In the genomic region with DNA sequence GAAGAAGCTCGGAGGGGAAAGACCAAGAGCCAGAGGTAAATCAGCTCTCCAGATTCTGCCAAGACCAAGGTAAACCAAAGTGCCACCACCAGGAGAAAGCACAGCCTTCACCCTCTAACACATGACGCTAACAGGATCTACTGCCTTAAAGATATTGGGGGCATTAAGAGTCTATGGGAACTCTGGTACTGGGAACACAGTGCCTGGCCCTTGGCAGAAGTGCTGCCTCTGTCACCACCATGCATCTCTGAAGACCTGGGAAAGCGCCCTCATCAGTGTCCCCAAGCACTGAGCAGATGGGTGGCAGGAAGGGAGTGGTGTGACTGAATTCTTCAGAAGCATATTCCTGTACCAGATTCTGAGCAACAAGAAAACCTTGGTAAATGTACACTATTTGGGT, we compare ENCODE assay signal across 10 cellular contexts. TPM values are rescaled to one million over a fixed set of nuclear protein-coding genes. Genes with fewer than 3 reads are reported as not detected.
DNase-seq lines count a peak whose midpoint lies in the region; ATAC-seq and TF ChIP-seq lines count a peak whose summit lies in the region.
"Had no signal": no experiment of that assay in that cellular context is flagged by ENCODE, and none has a peak within 500 bp of the region (broad histone marks: within the 10 kb centered on the region; RNA-seq: fewer than 3 reads in every experiment).

No MANE protein-coding gene starts in this region.

- CTCF ChIA-PET in activated CD8-positive, alpha-beta memory T cell treated with anti-CD3 and anti-CD28 coated beads, Interleukin-2, amount 10 ng/mL, durations not matched to agents 7 days and 5 days (lab: Charles Lee): interaction anchor here (1.4 kb wide), 3 partner anchors 9 to 125 kb away, joined by 3 to 4 read pairs (median 3); no protein-coding TSS in a partner anchor

- H3K9me3 ChIP-seq in liver (ENCODE audit: control insufficient read depth in 4 of 4, low read length in 3 of 4): no peaks in the 10 kb centered on the region
- H3K9me3 ChIP-seq in subcutaneous abdominal adipose tissue (ENCODE audit: control insufficient read depth in 5 of 5, low read length in 5 of 5): no peaks in the 10 kb centered on the region

- no peak for TF ChIP-seq CTCF in liver (IDR thresholded peaks at IDR 0.05; ENCODE audit: low read depth, low read length, missing input control)

- WGBS in liver: 56% methylated on average over 3 of the region's 3 CpGs

- no peak for TF ChIP-seq RAD21 in liver (IDR thresholded peaks at IDR 0.05)

- H3K27me3 Mint-ChIP-seq in activated CD8-positive, alpha-beta memory T cell treated with anti-CD3 and anti-CD28 coated beads, Interleukin-2, amount 10 ng/mL, durations not matched to agents 7 days and 5 days: peaks cover under 1% of the 10 kb centered on the region

- no peaks in the 10 kb centered on the region for H3K9me3 Mint-ChIP-seq in activated CD8-positive, alpha-beta memory T cell treated with anti-CD3 and anti-CD28 coated beads, Interleukin-2, amount 10 ng/mL, durations not matched to agents 7 days and 5 days (ENCODE audit: low read depth)

- H3K27ac ChIP-seq in angular gyrus (ENCODE audit: low read depth, low read length): peak overlapping the region; percentile 91
- peak overlapping the region; percentile 91 for H3K27ac ChIP-seq in liver (ENCODE audit: low read depth in 1 of 2, low read length in 2 of 2)
- H3K27ac ChIP-seq in subcutaneous abdominal adipose tissue (ENCODE audit: low read depth, low read length): peak overlapping the region; percentile 90

- DNase-seq in activated CD8-positive, alpha-beta memory T cell treated with anti-CD3 and anti-CD28 coated beads, Interleukin-2, amount 10 ng/mL, durations not matched to agents 7 days and 5 days: no peak
- no peak for DNase-seq in activated CD8-positive, alpha-beta memory T cell treated with anti-CD3 and anti-CD28 coated beads for 24 hours
- no peak for DNase-seq in NCI-H1417 (lab: John Stamatoyannopoulos, UW)
- DNase-seq: SHP77 had no signal

- H3K36me3 ChIP-seq in liver (ENCODE audit: control insufficient read depth in 4 of 4, insufficient read depth in 3 of 4, low read depth in 1 of 4, low read length in 3 of 4): peaks cover 3 to 11% (median 7%) of the 10 kb centered on the region in 4 donors
- peaks cover 0 to 20% (median 12%) of the 10 kb centered on the region in 5 donors for H3K36me3 ChIP-seq in subcutaneous abdominal adipose tissue (ENCODE audit: control insufficient read depth in 5 of 5, insufficient read depth in 5 of 5, low read length in 5 of 5)

- H3K4me3 Mint-ChIP-seq in activated CD8-positive, alpha-beta memory T cell treated with anti-CD3 and anti-CD28 coated beads, Interleukin-2, amount 10 ng/mL, durations not matched to agents 7 days and 5 days: peak overlapping the region; percentile 89

- H3K9ac ChIP-seq in liver (ENCODE audit: low read depth in 1 of 2, low read length in 2 of 2) (peak overlapping the region; percentile 61 to 92), subcutaneous abdominal adipose tissue (ENCODE audit: low read length in 5 of 5) (peak overlapping the region; percentile 7 to 86 (median 76))

- H3K36me3 Mint-ChIP-seq in activated CD8-positive, alpha-beta memory T cell treated with anti-CD3 and anti-CD28 coated beads, Interleukin-2, amount 10 ng/mL, durations not matched to agents 7 days and 5 days: peaks cover 18% of the 10 kb centered on the region

- H3K27me3 ChIP-seq in liver (ENCODE audit: control insufficient read depth in 4 of 4, insufficient read depth in 4 of 4, low read length in 3 of 4): no peaks in the 10 kb centered on the region
- H3K27me3 ChIP-seq in subcutaneous abdominal adipose tissue (ENCODE audit: control insufficient read depth in 5 of 5, insufficient read depth in 4 of 5, low read length in 5 of 5): no peaks in the 10 kb centered on the region

- no peak for ATAC-seq in activated CD8-positive, alpha-beta memory T cell treated with anti-CD3 and anti-CD28 coated beads, Interleukin-2, amount 10 ng/mL, durations not matched to agents 7 days and 5 days
- ATAC-seq in HG03520 (IDR thresholded peaks at IDR 0.05; ENCODE audit: unreplicated experiment) (no peak), HG03095 (IDR thresholded peaks at IDR 0.05; ENCODE audit: unreplicated experiment) (no peak)

- peak overlapping the region; percentile 54 for H3K27ac Mint-ChIP-seq in activated CD8-positive, alpha-beta memory T cell treated with anti-CD3 and anti-CD28 coated beads, Interleukin-2, amount 10 ng/mL, durations not matched to agents 7 days and 5 days

- H3K4me1 Mint-ChIP-seq in activated CD8-positive, alpha-beta memory T cell treated with anti-CD3 and anti-CD28 coated beads, Interleukin-2, amount 10 ng/mL, durations not matched to agents 7 days and 5 days: peaks cover 30% of the 10 kb centered on the region

- H3K4me1 ChIP-seq in liver (ENCODE audit: control insufficient read depth in 4 of 4, insufficient read depth in 4 of 4, low read length in 3 of 4) (peaks cover 4 to 45% (median 34%) of the 10 kb centered on the region in 4 donors), subcutaneous abdominal adipose tissue (ENCODE audit: control insufficient read depth in 5 of 5, insufficient read depth in 5 of 5, low read length in 5 of 5) (peaks cover 4 to 31% (median 18%) of the 10 kb centered on the region in 5 donors)

- H3K4me3 ChIP-seq in liver (ENCODE audit: low read depth in 1 of 3, low read length in 3 of 3): peak overlapping the region; percentile 70 to 95 (median 87)
- H3K4me3 ChIP-seq in subcutaneous abdominal adipose tissue (ENCODE audit: low read depth in 1 of 5, low read length in 5 of 5): peak overlapping the region in 4 of 5 donors; percentile 72 to 90 (median 82)

TF ChIP-seq in liver, 16 proteins besides CTCF, POLR2A, EP300 and RAD21:
- TF ChIP-seq, protein P1, sequence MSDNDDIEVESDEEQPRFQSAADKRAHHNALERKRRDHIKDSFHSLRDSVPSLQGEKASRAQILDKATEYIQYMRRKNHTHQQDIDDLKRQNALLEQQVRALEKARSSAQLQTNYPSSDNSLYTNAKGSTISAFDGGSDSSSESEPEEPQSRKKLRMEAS (IDR thresholded peaks at IDR 0.05): no peak
- TF ChIP-seq FOXA2 (IDR thresholded peaks at IDR 0.05) (no peak), SP1 (IDR thresholded peaks at IDR 0.05) (no peak), EGR1 (IDR thresholded peaks at IDR 0.05; ENCODE audit: low read depth in 2 of 2) (no peak), NR2F2 (IDR thresholded peaks at IDR 0.05) (no peak), GABPA (IDR thresholded peaks at IDR 0.05 in 1 of 2, conservative IDR thresholded peaks at IDR 0.05 in 1 of 2) (no peak), TAF1 (conservative IDR thresholded peaks at IDR 0.05) (no peak), HNF4G (IDR thresholded peaks at IDR 0.05) (no peak), JUND (IDR thresholded peaks at IDR 0.05) (no peak), YY1 (IDR thresholded peaks at IDR 0.05) (no peak), HNF4A (conservative IDR thresholded peaks at IDR 0.05) (no peak)
- TF ChIP-seq, protein P2, sequence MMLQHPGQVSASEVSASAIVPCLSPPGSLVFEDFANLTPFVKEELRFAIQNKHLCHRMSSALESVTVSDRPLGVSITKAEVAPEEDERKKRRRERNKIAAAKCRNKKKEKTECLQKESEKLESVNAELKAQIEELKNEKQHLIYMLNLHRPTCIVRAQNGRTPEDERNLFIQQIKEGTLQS (IDR thresholded peaks at IDR 0.05): no peak
- TF ChIP-seq, protein P3, sequence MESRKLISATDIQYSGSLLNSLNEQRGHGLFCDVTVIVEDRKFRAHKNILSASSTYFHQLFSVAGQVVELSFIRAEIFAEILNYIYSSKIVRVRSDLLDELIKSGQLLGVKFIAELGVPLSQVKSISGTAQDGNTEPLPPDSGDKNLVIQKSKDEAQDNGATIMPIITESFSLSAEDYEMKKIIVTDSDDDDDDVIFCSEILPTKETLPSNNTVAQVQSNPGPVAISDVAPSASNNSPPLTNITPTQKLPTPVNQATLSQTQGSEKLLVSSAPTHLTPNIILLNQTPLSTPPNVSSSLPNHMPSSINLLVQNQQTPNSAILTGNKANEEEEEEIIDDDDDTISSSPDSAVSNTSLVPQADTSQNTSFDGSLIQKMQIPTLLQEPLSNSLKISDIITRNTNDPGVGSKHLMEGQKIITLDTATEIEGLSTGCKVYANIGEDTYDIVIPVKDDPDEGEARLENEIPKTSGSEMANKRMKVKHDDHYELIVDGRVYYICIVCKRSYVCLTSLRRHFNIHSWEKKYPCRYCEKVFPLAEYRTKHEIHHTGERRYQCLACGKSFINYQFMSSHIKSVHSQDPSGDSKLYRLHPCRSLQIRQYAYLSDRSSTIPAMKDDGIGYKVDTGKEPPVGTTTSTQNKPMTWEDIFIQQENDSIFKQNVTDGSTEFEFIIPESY (IDR thresholded peaks at IDR 0.05): no peak

RNA-seq across cellular contexts. Expression of a gene that starts 1.3 kb away (rescaled TPM):
- total RNA-seq in activated CD8-positive, alpha-beta memory T cell treated with anti-CD3 and anti-CD28 coated beads, Interleukin-2, amount 10 ng/mL, durations not matched to agents 7 days and 5 days: 10 to 100 TPM; 24.6 to 25.8 TPM
- total RNA-seq in liver: 10 to 100 TPM; 38.0 to 94.3 TPM
- 100 to 1,000 TPM; 114 to 137 TPM for polyA plus RNA-seq in liver

RNA-seq across cellular contexts. Expression of a gene that starts 4.4 kb away (rescaled TPM):
- not detected for total RNA-seq in activated CD8-positive, alpha-beta memory T cell treated with anti-CD3 and anti-CD28 coated beads, Interleukin-2, amount 10 ng/mL, durations not matched to agents 7 days and 5 days
- not detected for total RNA-seq in liver
- polyA plus RNA-seq in liver: under 1 TPM in 1 of 2 donors, not detected in 1; 0.19 TPM
- total RNA-seq: lower leg skin had no signal
